ENCODE assay signal across 8 cellular contexts in the genomic region with DNA sequence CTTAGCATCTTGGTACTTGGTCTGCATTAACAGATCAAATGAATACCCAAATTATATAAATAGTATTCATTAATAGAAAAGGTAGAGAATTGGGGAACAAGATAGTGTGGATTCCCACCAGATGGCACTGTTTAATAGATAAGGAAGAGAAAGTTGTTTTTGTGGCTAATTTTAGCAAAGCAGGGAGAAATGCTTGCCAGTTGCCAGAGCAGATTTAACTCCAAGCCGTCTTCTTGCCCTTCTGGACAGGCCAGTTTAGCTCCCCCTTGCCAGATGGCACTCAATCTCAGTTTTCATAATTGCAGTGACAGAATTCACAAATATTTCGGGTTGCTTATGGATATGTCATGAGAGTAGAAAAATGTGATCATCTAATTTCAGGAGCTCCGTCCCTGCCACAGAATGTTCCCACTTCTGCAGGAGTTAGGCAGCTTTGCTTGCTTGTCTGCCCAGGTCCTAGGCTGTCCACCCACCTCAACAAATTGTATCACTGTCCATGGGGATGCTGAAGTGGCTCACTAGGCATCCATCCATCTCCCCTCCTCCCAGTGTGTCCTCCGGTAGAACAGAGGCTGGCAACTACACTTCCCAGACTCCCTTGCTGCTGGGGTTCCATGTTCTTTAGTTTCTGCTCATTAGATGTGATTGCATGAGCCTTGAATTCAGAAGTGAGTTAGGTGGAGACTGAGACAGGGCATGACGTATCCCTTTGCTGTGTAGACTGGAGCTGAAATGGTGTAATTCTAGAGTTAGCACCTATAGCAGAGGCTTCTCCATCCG. TPM values are rescaled to one million over a fixed set of nuclear protein-coding genes. Genes with fewer than 3 reads are reported as not detected.
DNase-seq lines count a peak whose midpoint lies in the region; ATAC-seq and TF ChIP-seq lines count a peak whose summit lies in the region.

No MANE protein-coding gene starts in this region.

- TF ChIP-seq EP300 in ovary (IDR thresholded peaks at IDR 0.05) = no peak

- H3K4me3 ChIP-seq in AG09309 (ENCODE audit: control insufficient read depth, low read depth, low read length) (peak overlapping the region; percentile 16), fibroblast of mammary gland (ENCODE audit: control insufficient read depth, low read depth, low read length) (peak overlapping the region; percentile 18), ovary (peak overlapping the region; percentile 5)

- DNase-seq in AG09309 (ENCODE audit: low read depth) = no peak
- DNase-seq in HCEC 1CT = peak; percentile 69
- DNase-seq in RPMI8226 = peak; percentile 51
- DNase-seq in fibroblast of mammary gland (ENCODE audit: low read depth) = peak; percentile 73
- no peak for DNase-seq in ovary
- no peak for DNase-seq in AG08396 (ENCODE audit: low spot score)

- 40 to 46% (median 43%) methylated on average over 6 of the region's 6 CpGs for WGBS in ovary, 3 donors

- H3K9me3 ChIP-seq in ovary = no peaks in the 10 kb centered on the region

- no peak for TF ChIP-seq POLR2A in ovary (IDR thresholded peaks at IDR 0.05)

- TF ChIP-seq CTCF in AG09309 (IDR thresholded peaks at IDR 0.05; ENCODE audit: control insufficient read depth, insufficient read depth, low read depth, low read length, missing control alignments) (peak; percentile 45), fibroblast of mammary gland (conservative IDR thresholded peaks at IDR 0.05; ENCODE audit: control insufficient read depth, insufficient read depth, low read depth, low read length) (peak; percentile 58), ovary (IDR thresholded peaks at IDR 0.05) (peak in 2 of 3 donors; percentile 12 to 44)

- intact Hi-C loops in ovary (cut with DNase I) = loop anchor here in 2 of 4 donors (10.0 kb wide), 1 partner anchor 242 kb away; no protein-coding TSS in a partner anchor

- no peaks in the 10 kb centered on the region for H3K36me3 ChIP-seq in ovary

- H3K27ac ChIP-seq in ovary = no peak overlapping the region

- H3K27me3 ChIP-seq in ovary = no peaks in the 10 kb centered on the region

- ATAC-seq in HG02678 (IDR thresholded peaks at IDR 0.05; ENCODE audit: unreplicated experiment) (no peak), GM21447 (IDR thresholded peaks at IDR 0.05; ENCODE audit: unreplicated experiment) (no peak)

- H3K4me1 ChIP-seq in ovary (ENCODE audit: insufficient read depth) = no peaks in the 10 kb centered on the region

RNA-seq across cellular contexts. Expression of gene HEXB, which starts 11.8 kb away (rescaled TPM):
- 10 to 100 TPM; 63.5 to 99.3 (median 88.6) TPM for total RNA-seq in ovary
- 100 to 1,000 TPM in 1 of 2 donors, 10 to 100 TPM in 1; 80.7 to 159 TPM for polyA plus RNA-seq in ovary

RNA-seq across cellular contexts. Expression of gene ENC1, which starts 32.7 kb away (rescaled TPM):
- 10 to 100 TPM; 13.2 to 54.7 (median 23.4) TPM for total RNA-seq in ovary
- polyA plus RNA-seq in ovary = 10 to 100 TPM; 40.4 to 57.2 TPM

Comparison
In these comparisons a context has a peak if more than half of its experiments do, and no peak if none do; other contexts are left out.
1. DNase-seq: peak in HCEC 1CT (single experiment), RPMI8226 (single experiment) and fibroblast of mammary gland (single experiment); none in AG09309 (single experiment), ovary (0 of 5) and AG08396 (single experiment).
2. Peak in every context shown above with its lines, with median percentiles within 50 percentile points of each other: H3K4me3 ChIP-seq and CTCF ChIP-seq.